In genomic region chr22:48361099-48361639, GRCh38 we compare ENCODE assay signal across 3 cellular contexts.
TF ChIP-seq lines count a peak whose summit lies in the region.

No MANE protein-coding gene starts in this region.

TF ChIP-seq in HepG2, 621 proteins besides CTCF, POLR2A, EP300 and RAD21:
- TF ChIP-seq FOXP1 (IDR thresholded peaks at IDR 0.05) (0 out of 2 replicates have a peak, but pooled peaks have one; percentile 4), FOXP1 (CRISPR knock-in tag; IDR thresholded peaks at IDR 0.05) (no peak), ATF7 (IDR thresholded peaks at IDR 0.05) (peak; percentile 27; the same call in 1 of the 2 replicates), ATF7 (CRISPR knock-in tag; IDR thresholded peaks at IDR 0.05) (no peak), NR0B2 (CRISPR knock-in tag; IDR thresholded peaks at IDR 0.05) (no peak), ZNF382 (CRISPR knock-in tag; IDR thresholded peaks at IDR 0.05; ENCODE audit: borderline replicate concordance) (no peak), CREB1 (IDR thresholded peaks at IDR 0.05) (peak; percentile 76), CREB1 (CRISPR knock-in tag; IDR thresholded peaks at IDR 0.05) (no peak), THAP7 (CRISPR knock-in tag; IDR thresholded peaks at IDR 0.05) (no peak)

TF ChIP-seq in HEK293T, 16 proteins besides CTCF, POLR2A, EP300 and RAD21:
- TF ChIP-seq PKNOX1 (IDR thresholded peaks at IDR 0.05) (peak; percentile 73), TARDBP (IDR thresholded peaks at IDR 0.05) (no peak)
TF ChIP-seq in HEK293T: peak in this region for 1.

TF ChIP-seq in H1, 55 proteins besides CTCF, POLR2A, EP300 and RAD21:
- TF ChIP-seq SIN3A (conservative IDR thresholded peaks at IDR 0.05 in 1 of 2, IDR thresholded peaks at IDR 0.05 in 1 of 2; ENCODE audit: low read depth in 1 of 2, low read length in 2 of 2), result no peak
- TF ChIP-seq RNF2 (IDR thresholded peaks at IDR 0.05; ENCODE audit: borderline replicate concordance, low read depth, low read length, missing control alignments, poor library complexity, severe bottlenecking), result no peak
TF ChIP-seq in H1: peak in this region for 0.
